1 cellular context compared by ENCODE assay signal in genomic region chr11:116733959-116734517, GRCh38.
A peak's percentile ranks its signal among the peaks of the same experiment; 100 is the strongest.
TF ChIP-seq lines count a peak whose summit lies in the region.

No MANE protein-coding gene starts in this region.

TF ChIP-seq in GM12878, 131 proteins besides CTCF, POLR2A, EP300 and RAD21:
- TF ChIP-seq STAT3 (IDR thresholded peaks at IDR 0.05; ENCODE audit: low read depth, low read length) (no peak), RUNX3 (IDR thresholded peaks at IDR 0.05; ENCODE audit: low read length) (peak; percentile 27; the same call in 1 of the 2 replicates), SPI1 (IDR thresholded peaks at IDR 0.05; ENCODE audit: borderline replicate concordance, insufficient read depth, low read depth, low read length) (peak; percentile 32; the same call in 1 of the 2 replicates)
